ENCODE assay signal across 1 cellular context in genomic region chr2:132400169-132400900, GRCh38.
TF ChIP-seq lines count a peak whose summit lies in the region.

No MANE protein-coding gene starts in this region.

TF ChIP-seq in SK-N-SH, 30 proteins besides CTCF, POLR2A, EP300 and RAD21 (continued from another document):
- no peak for TF ChIP-seq USF2 (IDR thresholded peaks at IDR 0.05; ENCODE audit: borderline replicate concordance, low read depth, low read length)
- no peak for TF ChIP-seq FOSL2 (IDR thresholded peaks at IDR 0.05; ENCODE audit: borderline replicate concordance, low read depth)
- TF ChIP-seq MEF2A (IDR thresholded peaks at IDR 0.05; ENCODE audit: borderline replicate concordance, low read depth) = no peak
- TF ChIP-seq PBX3 (IDR thresholded peaks at IDR 0.05) = no peak
